In the genomic region with DNA sequence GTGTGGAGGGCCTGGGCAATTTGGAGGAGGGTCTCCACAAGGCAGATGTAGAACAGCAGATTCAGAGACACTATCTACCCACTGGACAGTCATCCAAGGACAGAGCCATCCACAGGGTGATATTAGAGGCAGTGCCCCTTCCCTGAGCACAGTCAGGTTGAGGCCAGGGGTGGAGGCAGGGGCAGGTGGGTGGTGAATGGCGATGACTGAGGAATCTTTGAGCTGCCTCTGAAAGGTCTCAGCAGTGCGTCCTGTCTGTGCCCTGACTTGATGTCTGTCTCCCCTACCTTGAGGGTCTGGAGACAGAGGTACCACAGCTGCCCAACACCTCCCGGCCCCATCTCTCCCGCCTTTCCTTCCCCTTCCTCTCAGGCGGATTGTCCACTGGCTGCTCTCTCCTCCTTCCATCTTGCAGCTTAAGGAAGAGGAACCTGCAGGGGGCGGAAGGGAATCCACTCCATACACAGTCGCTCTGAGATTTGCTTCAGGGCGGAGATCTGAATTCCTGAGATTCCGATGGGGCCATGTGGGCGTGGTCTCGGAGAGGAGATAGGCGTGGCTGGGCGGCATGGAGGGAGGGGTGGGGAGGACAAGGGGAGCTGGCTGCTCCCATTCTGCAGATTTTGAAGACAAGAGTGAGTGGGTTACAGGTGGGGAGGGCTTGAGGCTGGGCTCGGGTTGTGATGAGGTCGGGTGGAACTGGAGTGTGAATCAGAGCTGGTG, we compare ENCODE assay signal across 8 cellular contexts. TPM values are rescaled to one million over a fixed set of nuclear protein-coding genes. Genes with fewer than 3 reads are reported as not detected.
DNase-seq lines count a peak whose midpoint lies in the region; ATAC-seq and TF ChIP-seq lines count a peak whose summit lies in the region.

No MANE protein-coding gene starts in this region.

- intact Hi-C loops in Right ventricle myocardium superior (cut with DNase I): no loop called here

- peak; percentile 86 for DNase-seq in HCEC 1CT
- peak; percentile 77 for DNase-seq in Right ventricle myocardium superior
- DNase-seq in renal cortical epithelial cell (ENCODE audit: low read depth): peak; percentile 86
- no peak for DNase-seq in germinal center (ENCODE audit: low spot score)
- DNase-seq in NCI-H1436 (lab: John Stamatoyannopoulos, UW): no peak

- ATAC-seq in SK-N-SH treated with all-trans-retinoic acid at 6 μM for 48 hours (peak; percentile 96), Right ventricle myocardium superior (ENCODE audit: poor library complexity) (peak; percentile 88), HG03159 (IDR thresholded peaks at IDR 0.05; ENCODE audit: unreplicated experiment) (no peak), GM21390 (IDR thresholded peaks at IDR 0.05; ENCODE audit: unreplicated experiment) (no peak)

TF ChIP-seq in SK-N-SH treated with all-trans-retinoic acid at 6 μM for 48 hours, 23 proteins besides CTCF, POLR2A, EP300 and RAD21:
- TF ChIP-seq, protein P1, sequence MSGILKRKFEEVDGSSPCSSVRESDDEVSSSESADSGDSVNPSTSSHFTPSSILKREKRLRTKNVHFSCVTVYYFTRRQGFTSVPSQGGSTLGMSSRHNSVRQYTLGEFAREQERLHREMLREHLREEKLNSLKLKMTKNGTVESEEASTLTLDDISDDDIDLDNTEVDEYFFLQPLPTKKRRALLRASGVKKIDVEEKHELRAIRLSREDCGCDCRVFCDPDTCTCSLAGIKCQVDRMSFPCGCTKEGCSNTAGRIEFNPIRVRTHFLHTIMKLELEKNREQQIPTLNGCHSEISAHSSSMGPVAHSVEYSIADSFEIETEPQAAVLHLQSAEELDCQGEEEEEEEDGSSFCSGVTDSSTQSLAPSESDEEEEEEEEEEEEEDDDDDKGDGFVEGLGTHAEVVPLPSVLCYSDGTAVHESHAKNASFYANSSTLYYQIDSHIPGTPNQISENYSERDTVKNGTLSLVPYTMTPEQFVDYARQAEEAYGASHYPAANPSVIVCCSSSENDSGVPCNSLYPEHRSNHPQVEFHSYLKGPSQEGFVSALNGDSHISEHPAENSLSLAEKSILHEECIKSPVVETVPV (CRISPR knock-in tag; IDR thresholded peaks at IDR 0.05): no peak
- TF ChIP-seq, protein P2, sequence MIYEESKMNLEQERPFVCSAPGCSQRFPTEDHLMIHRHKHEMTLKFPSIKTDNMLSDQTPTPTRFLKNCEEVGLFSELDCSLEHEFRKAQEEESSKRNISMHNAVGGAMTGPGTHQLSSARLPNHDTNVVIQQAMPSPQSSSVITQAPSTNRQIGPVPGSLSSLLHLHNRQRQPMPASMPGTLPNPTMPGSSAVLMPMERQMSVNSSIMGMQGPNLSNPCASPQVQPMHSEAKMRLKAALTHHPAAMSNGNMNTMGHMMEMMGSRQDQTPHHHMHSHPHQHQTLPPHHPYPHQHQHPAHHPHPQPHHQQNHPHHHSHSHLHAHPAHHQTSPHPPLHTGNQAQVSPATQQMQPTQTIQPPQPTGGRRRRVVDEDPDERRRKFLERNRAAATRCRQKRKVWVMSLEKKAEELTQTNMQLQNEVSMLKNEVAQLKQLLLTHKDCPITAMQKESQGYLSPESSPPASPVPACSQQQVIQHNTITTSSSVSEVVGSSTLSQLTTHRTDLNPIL (CRISPR knock-in tag; IDR thresholded peaks at IDR 0.05; ENCODE audit: low read depth): no peak
- TF ChIP-seq ZFP3 (CRISPR knock-in tag; IDR thresholded peaks at IDR 0.05) (no peak), ESRRG (CRISPR knock-in tag; IDR thresholded peaks at IDR 0.05) (no peak), BACH2 (CRISPR knock-in tag; IDR thresholded peaks at IDR 0.05; ENCODE audit: borderline replicate concordance) (no peak), ISL1 (CRISPR knock-in tag; IDR thresholded peaks at IDR 0.05) (no peak), SNAI2 (CRISPR knock-in tag; IDR thresholded peaks at IDR 0.05) (no peak), TOX (CRISPR knock-in tag; IDR thresholded peaks at IDR 0.05; ENCODE audit: borderline replicate concordance) (no peak), GLIS3 (CRISPR knock-in tag; IDR thresholded peaks at IDR 0.05) (no peak), ARNTL (CRISPR knock-in tag; IDR thresholded peaks at IDR 0.05; ENCODE audit: borderline replicate concordance, low read depth) (no peak), RARB (CRISPR knock-in tag; IDR thresholded peaks at IDR 0.05) (no peak), ZC3H10 (CRISPR knock-in tag; IDR thresholded peaks at IDR 0.05) (no peak)
- TF ChIP-seq, protein P3, sequence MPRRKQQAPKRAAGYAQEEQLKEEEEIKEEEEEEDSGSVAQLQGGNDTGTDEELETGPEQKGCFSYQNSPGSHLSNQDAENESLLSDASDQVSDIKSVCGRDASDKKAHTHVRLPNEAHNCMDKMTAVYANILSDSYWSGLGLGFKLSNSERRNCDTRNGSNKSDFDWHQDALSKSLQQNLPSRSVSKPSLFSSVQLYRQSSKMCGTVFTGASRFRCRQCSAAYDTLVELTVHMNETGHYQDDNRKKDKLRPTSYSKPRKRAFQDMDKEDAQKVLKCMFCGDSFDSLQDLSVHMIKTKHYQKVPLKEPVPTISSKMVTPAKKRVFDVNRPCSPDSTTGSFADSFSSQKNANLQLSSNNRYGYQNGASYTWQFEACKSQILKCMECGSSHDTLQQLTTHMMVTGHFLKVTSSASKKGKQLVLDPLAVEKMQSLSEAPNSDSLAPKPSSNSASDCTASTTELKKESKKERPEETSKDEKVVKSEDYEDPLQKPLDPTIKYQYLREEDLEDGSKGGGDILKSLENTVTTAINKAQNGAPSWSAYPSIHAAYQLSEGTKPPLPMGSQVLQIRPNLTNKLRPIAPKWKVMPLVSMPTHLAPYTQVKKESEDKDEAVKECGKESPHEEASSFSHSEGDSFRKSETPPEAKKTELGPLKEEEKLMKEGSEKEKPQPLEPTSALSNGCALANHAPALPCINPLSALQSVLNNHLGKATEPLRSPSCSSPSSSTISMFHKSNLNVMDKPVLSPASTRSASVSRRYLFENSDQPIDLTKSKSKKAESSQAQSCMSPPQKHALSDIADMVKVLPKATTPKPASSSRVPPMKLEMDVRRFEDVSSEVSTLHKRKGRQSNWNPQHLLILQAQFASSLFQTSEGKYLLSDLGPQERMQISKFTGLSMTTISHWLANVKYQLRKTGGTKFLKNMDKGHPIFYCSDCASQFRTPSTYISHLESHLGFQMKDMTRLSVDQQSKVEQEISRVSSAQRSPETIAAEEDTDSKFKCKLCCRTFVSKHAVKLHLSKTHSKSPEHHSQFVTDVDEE (CRISPR knock-in tag; IDR thresholded peaks at IDR 0.05): no peak

RNA-seq across cellular contexts. Expression of a gene that starts 1.7 kb away (rescaled TPM):
- not detected for total RNA-seq in Right ventricle myocardium superior
- 0.17 TPM in 1 of 2 replicates, not detected in the other for total RNA-seq in renal cortical epithelial cell

RNA-seq across cellular contexts. Expression of a gene that starts 10.5 kb away (rescaled TPM):
- total RNA-seq in Right ventricle myocardium superior (not detected), renal cortical epithelial cell (1.9 TPM in 1 of 2 replicates, not detected in the other)

RNA-seq across cellular contexts. Expression of a gene that starts 28.5 kb away (rescaled TPM):
- 17.2 TPM for total RNA-seq in Right ventricle myocardium superior
- 47.5 and 144 TPM in 2 replicates for total RNA-seq in renal cortical epithelial cell

RNA-seq across cellular contexts. Expression of a gene that starts 34.5 kb away (rescaled TPM):
- 23.6 TPM for total RNA-seq in Right ventricle myocardium superior
- total RNA-seq in renal cortical epithelial cell: 17.2 and 24.2 TPM in 2 replicates

RNA-seq across cellular contexts. Expression of a gene that starts 41.0 kb away (rescaled TPM):
- total RNA-seq in Right ventricle myocardium superior (not detected), renal cortical epithelial cell (not detected in 2 replicates)

Comparison
In these comparisons a context has a peak if more than half of its experiments do, and no peak if none do; other contexts are left out.
1. DNase-seq: peak in HCEC 1CT (single experiment), Right ventricle myocardium superior (single experiment) and renal cortical epithelial cell (single experiment); none in germinal center (single experiment) and NCI-H1436 (single experiment).
2. ATAC-seq: peak in SK-N-SH treated with all-trans-retinoic acid at 6 μM for 48 hours (single experiment) and Right ventricle myocardium superior (single experiment); none in HG03159 (single experiment) and GM21390 (single experiment).